9 cellular contexts compared by ENCODE assay signal in the genomic region with DNA sequence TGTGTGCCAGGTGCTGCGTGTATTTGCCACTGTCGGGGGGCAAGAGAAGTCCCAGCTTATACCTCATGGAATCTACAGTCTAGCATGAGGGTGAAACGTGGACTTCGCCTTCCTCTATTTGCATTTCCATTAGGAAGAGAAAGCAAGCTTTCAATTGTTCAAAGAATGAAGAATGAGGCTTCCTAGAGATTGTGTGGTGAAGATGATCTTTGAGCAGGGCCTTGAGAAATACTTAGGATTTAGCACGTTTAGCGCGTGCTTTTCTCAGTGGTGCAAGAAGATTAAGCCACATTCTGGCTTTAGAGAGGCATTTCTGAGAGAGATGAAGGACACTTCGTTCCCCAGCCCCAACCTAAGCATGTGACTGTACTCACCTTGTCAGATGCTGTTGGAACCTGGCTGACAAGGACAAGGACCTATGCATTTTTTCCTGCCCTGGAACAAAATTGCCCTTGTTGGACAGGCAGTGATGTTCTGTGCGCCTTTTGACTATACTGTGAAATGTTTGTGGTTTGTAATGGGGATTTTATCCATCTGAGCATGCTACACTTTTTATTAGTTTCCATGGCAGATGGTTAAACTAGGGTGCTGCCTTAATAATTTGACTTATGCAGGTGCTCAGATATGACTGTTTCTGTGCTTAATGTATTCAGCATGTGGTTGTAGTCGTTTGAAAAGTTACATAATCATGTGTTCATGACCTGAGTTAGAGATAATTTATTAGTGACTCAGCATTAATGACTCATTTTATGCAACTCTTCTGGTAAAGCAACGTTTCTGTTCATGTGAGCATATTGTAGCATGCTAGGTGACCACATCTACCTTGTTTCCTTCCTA. TPM values are rescaled to one million over a fixed set of nuclear protein-coding genes. Genes with fewer than 3 reads are reported as not detected.
DNase-seq lines count a peak whose midpoint lies in the region; ATAC-seq and TF ChIP-seq lines count a peak whose summit lies in the region.
"Had no signal": no experiment of that assay in that cellular context is flagged by ENCODE, and none has a peak within 500 bp of the region (broad histone marks: within the 10 kb centered on the region; RNA-seq: fewer than 3 reads in every experiment).

No MANE protein-coding gene starts in this region.

- peaks cover 0 to 2% of the 10 kb centered on the region in 2 experiments for H3K4me1 ChIP-seq in trophoblast cell (ENCODE audit: control insufficient read depth in 1 of 2, insufficient read depth in 2 of 2, low read length in 2 of 2)
- no peaks in the 10 kb centered on the region for H3K4me1 ChIP-seq in prostate gland (replicated peaks)

- intact Hi-C loops in CD4-positive, alpha-beta T cell (cut with DNase I, micrococcal nuclease) = no loop called here
- intact Hi-C loops in prostate gland (cut with DNase I) = no loop called here

- no peak for TF ChIP-seq POLR2A in prostate gland (IDR thresholded peaks at IDR 0.05)

- DNase-seq in DMS 273 treated with DMSO at 0.1 percent for 48 hours (lab: John Stamatoyannopoulos, UW) (peak; percentile 60), astrocyte of the cerebellum (ENCODE audit: low read depth) (peak; percentile 15), trophoblast cell (peak in 1 of 2 donors; percentile 52), prostate gland (ENCODE audit: low spot score) (no peak), UCSD-AML1 (lab: John Stamatoyannopoulos, UW; ENCODE audit: unreplicated experiment) (no peak)
- DNase-seq in CD4-positive, alpha-beta T cell = no peak
- DNase-seq: heart right ventricle had no signal

- no peak overlapping the region for H3K14ac ChIP-seq in trophoblast cell (ENCODE audit: low read length)

- H3K4ac ChIP-seq in trophoblast cell (ENCODE audit: low read depth, low read length) = no peak overlapping the region

- H4K91ac ChIP-seq in trophoblast cell (ENCODE audit: low read depth, low read length) = no peak overlapping the region

- no peak overlapping the region for H2AFZ ChIP-seq in trophoblast cell (ENCODE audit: insufficient read depth, low read length, poor library complexity)

- H3K79me1 ChIP-seq in trophoblast cell (ENCODE audit: low read length) = no peaks in the 10 kb centered on the region

- H3K4me3 Mint-ChIP-seq in CD4-positive, alpha-beta T cell = no peak overlapping the region

- H3K4me3 ChIP-seq in astrocyte of the cerebellum (ENCODE audit: low read depth, low read length) (no peak overlapping the region), trophoblast cell (ENCODE audit: low read depth, low read length) (no peak overlapping the region), prostate gland (no peak overlapping the region)
- H3K4me3 ChIP-seq: heart right ventricle had no signal

- in situ Hi-C loops in astrocyte of the cerebellum (cut with HindIII; ENCODE audit: low sequenced_read_pairs) = no loop called here

- H3K36me3 ChIP-seq in trophoblast cell (ENCODE audit: control insufficient read depth in 1 of 2, insufficient read depth in 2 of 2, low read length in 2 of 2) = no peaks in the 10 kb centered on the region
- H3K36me3 ChIP-seq in prostate gland = no peaks in the 10 kb centered on the region
- H3K36me3 ChIP-seq: heart right ventricle had no signal

- POLR2A ChIA-PET in CD4-positive, alpha-beta T cell (lab: Charles Lee) = no interaction called here

- no peak overlapping the region for H2BK12ac ChIP-seq in trophoblast cell (ENCODE audit: low read length)

- H2BK120ac ChIP-seq in trophoblast cell (ENCODE audit: insufficient read depth, low read length, poor library complexity) = no peak overlapping the region

- peaks cover 34% of the 10 kb centered on the region for H3K36me3 Mint-ChIP-seq in CD4-positive, alpha-beta T cell (ENCODE audit: low read depth)

- no peak overlapping the region for H3K27ac Mint-ChIP-seq in CD4-positive, alpha-beta T cell

- H2BK5ac ChIP-seq in trophoblast cell (ENCODE audit: low read depth, low read length, poor library complexity) = no peak overlapping the region

- no peak overlapping the region for H3K18ac ChIP-seq in trophoblast cell (ENCODE audit: low read length)

- H4K8ac ChIP-seq in trophoblast cell (ENCODE audit: low read depth, low read length) = no peak overlapping the region

- no peak overlapping the region for H2AK5ac ChIP-seq in trophoblast cell (ENCODE audit: low read length)

- no peak overlapping the region for H4K12ac ChIP-seq in trophoblast cell (ENCODE audit: low read depth, low read length)

- H3K79me2 ChIP-seq in trophoblast cell (ENCODE audit: control insufficient read depth, insufficient read depth, low read length, poor library complexity) = peaks cover 2% of the 10 kb centered on the region

- no peak overlapping the region for H3K4me2 ChIP-seq in trophoblast cell (ENCODE audit: low read length)

- no peaks in the 10 kb centered on the region for H3K9me3 Mint-ChIP-seq in CD4-positive, alpha-beta T cell

- H3K27me3 ChIP-seq in trophoblast cell (ENCODE audit: insufficient read depth, low read length) = no peaks in the 10 kb centered on the region
- no peaks in the 10 kb centered on the region for H3K27me3 ChIP-seq in CD4-positive, alpha-beta T cell (ENCODE audit: control insufficient read depth, insufficient read depth, low read length)
- H3K27me3 ChIP-seq in prostate gland (replicated peaks; ENCODE audit: insufficient read depth) = no peaks in the 10 kb centered on the region
- H3K27me3 ChIP-seq: heart right ventricle had no signal

- CTCF ChIA-PET in CD4-positive, alpha-beta T cell (lab: Charles Lee) = no interaction called here

- ATAC-seq in GM19463 (IDR thresholded peaks at IDR 0.05; ENCODE audit: unreplicated experiment) (peak; percentile 83), HG03354 (IDR thresholded peaks at IDR 0.05; ENCODE audit: poor library complexity, severe bottlenecking, unreplicated experiment) (peak; percentile 78)
- ATAC-seq in CD4-positive, alpha-beta T cell (ENCODE audit: poor library complexity) = no peak

- H3K4me1 Mint-ChIP-seq in CD4-positive, alpha-beta T cell (ENCODE audit: low read depth) = peaks cover 62% of the 10 kb centered on the region

- no CpG with 5 or more reads among the region's 11 CpGs for WGBS in trophoblast cell (ENCODE audit: extremely low coverage, insufficient coverage, insufficient read length)
- 70% methylated on average over 11 of the region's 11 CpGs for WGBS in prostate gland

- no peak overlapping the region for H3K27ac ChIP-seq in trophoblast cell (ENCODE audit: low read depth, low read length)
- H3K27ac ChIP-seq in CD4-positive, alpha-beta T cell (ENCODE audit: low read depth, low read length) = no peak overlapping the region
- no peak overlapping the region for H3K27ac ChIP-seq in prostate gland
- H3K27ac ChIP-seq: heart right ventricle had no signal

- peak overlapping the region; percentile 38 for H3K23ac ChIP-seq in trophoblast cell (ENCODE audit: low read length)

- no peaks in the 10 kb centered on the region for H3K27me3 Mint-ChIP-seq in CD4-positive, alpha-beta T cell

- TF ChIP-seq CTCF in astrocyte of the cerebellum (IDR thresholded peaks at IDR 0.05; ENCODE audit: low read depth, low read length, missing control alignments) (no peak), prostate gland (IDR thresholded peaks at IDR 0.05) (no peak)
- no peak for TF ChIP-seq CTCF in CD4-positive, alpha-beta T cell (IDR thresholded peaks at IDR 0.05)

- H3K9ac ChIP-seq in trophoblast cell (ENCODE audit: low read length) = no peak overlapping the region

- H3K9me3 ChIP-seq in trophoblast cell (ENCODE audit: insufficient read depth, low read depth, low read length) (no peaks in the 10 kb centered on the region), prostate gland (no peaks in the 10 kb centered on the region)
- no peaks in the 10 kb centered on the region for H3K9me3 ChIP-seq in CD4-positive, alpha-beta T cell (ENCODE audit: control insufficient read depth, low read length)
- H3K9me3 ChIP-seq: heart right ventricle had no signal

RNA-seq across cellular contexts. Expression of gene TULP4, which starts 10.7 kb away (rescaled TPM):
- 28.1 and 29.5 TPM in 2 replicates for polyA plus RNA-seq in trophoblast cell (2013)
- total RNA-seq in CD4-positive, alpha-beta T cell = 10 to 100 TPM; 66.1 to 68.2 TPM
- 100 to 1,000 TPM; 111 to 119 TPM for total RNA-seq in prostate gland

Comparison
In these comparisons a context has a peak if more than half of its experiments do, and no peak if none do; other contexts are left out.
1. DNase-seq: peak in DMS 273 treated with DMSO at 0.1 percent for 48 hours (single experiment) and astrocyte of the cerebellum (single experiment); none in CD4-positive, alpha-beta T cell (0 of 10), prostate gland (single experiment) and UCSD-AML1 (single experiment).